Comparison of ENCODE assay signal across 11 cellular contexts in the genomic region with DNA sequence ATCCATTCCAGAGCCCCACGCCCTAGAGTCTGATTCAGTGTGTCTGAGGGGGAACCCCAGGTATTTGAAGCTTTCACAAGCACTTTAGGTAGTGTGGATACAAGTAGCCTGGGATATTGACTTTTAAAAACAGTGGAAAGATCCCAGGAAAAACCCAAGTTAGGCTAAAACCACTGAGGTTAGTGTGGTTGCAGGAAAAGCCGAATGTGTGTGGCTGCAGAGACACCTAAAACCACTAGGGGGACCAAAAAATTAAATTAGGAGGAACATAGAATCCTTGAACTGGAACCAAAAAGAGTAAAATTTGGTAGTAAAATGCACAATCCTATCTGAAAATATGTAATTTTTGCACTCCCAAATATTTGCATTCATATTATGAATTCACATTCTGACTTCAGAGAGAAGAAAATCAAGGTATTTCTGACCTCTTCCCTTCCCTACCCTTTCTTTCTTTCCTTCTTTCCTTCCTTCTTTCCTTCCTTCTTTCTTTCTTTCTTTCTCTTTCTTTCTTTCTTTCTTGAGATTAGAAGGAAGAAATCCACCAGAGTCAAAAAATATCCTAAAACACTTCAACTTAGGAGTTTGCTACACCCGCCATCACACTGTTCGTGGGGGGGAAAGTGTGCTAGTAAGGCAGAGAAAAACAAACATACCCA. TPM values are rescaled to one million over a fixed set of nuclear protein-coding genes. Genes with fewer than 3 reads are reported as not detected.
A peak's percentile ranks its signal among the peaks of the same experiment; 100 is the strongest.
DNase-seq lines count a peak whose midpoint lies in the region; ATAC-seq, FAIRE-seq and TF ChIP-seq lines count a peak whose summit lies in the region.
"Had no signal": no experiment of that assay in that cellular context is flagged by ENCODE, and none has a peak within 500 bp of the region (broad histone marks: within the 10 kb centered on the region; RNA-seq: fewer than 3 reads in every experiment).

No MANE protein-coding gene starts in this region.

- H3K9ac ChIP-seq in kidney (ENCODE audit: low read length in 2 of 2): no peak overlapping the region

- H3K4me3 ChIP-seq in kidney (ENCODE audit: low read length in 2 of 2): no peak overlapping the region

- FAIRE-seq in kidney (lab: Jason Lieb, UNC): no peak
- FAIRE-seq: A204.1 had no signal

- DNase-seq in DMS 273 (lab: John Stamatoyannopoulos, UW; ENCODE audit: unreplicated experiment) (peak; percentile 15), DMS 273 treated with DMSO at 0.1 percent for 48 hours (lab: John Stamatoyannopoulos, UW) (no peak), UCSD-AML1 (lab: John Stamatoyannopoulos, UW; ENCODE audit: unreplicated experiment) (peak; percentile 7), kidney (no peak), GOT3 (lab: John Stamatoyannopoulos, UW) (no peak)
- DNase-seq: activated B cell treated with CpG ODN at 0.5 μM for 24 hours had no signal

- H3K4me1 ChIP-seq in kidney (ENCODE audit: control insufficient read depth in 1 of 2, insufficient read depth in 1 of 2, low read depth in 1 of 2, low read length in 2 of 2): no peaks in the 10 kb centered on the region

- peak; percentile 39 for TF ChIP-seq CTCF in kidney (IDR thresholded peaks at IDR 0.05; ENCODE audit: borderline replicate concordance, extremely low read depth, insufficient read depth)

- no peaks in the 10 kb centered on the region for H3K36me3 ChIP-seq in kidney (ENCODE audit: control insufficient read depth in 1 of 2, insufficient read depth in 2 of 2, low read length in 2 of 2)
- H3K36me3 ChIP-seq: neutrophil had no signal

- H3K9me3 ChIP-seq in kidney (ENCODE audit: control insufficient read depth in 1 of 2, low read length in 2 of 2): no peaks in the 10 kb centered on the region
- H3K9me3 ChIP-seq: neutrophil had no signal

- intact Hi-C loops in kidney (cut with DNase I): no loop called here

- H3K27ac ChIP-seq in kidney (ENCODE audit: low read depth in 2 of 2, low read length in 2 of 2): no peak overlapping the region
- H3K27ac ChIP-seq: neutrophil had no signal

- ATAC-seq in GM19023 (IDR thresholded peaks at IDR 0.05; ENCODE audit: unreplicated experiment) (peak; percentile 52), HG03439 (IDR thresholded peaks at IDR 0.05; ENCODE audit: unreplicated experiment) (peak; percentile 77), HG03521 (IDR thresholded peaks at IDR 0.05; ENCODE audit: unreplicated experiment) (no peak)

RNA-seq across cellular contexts. Expression of a gene that starts 37.8 kb away (rescaled TPM):
- 0.31 TPM for total RNA-seq in kidney
- polyA plus RNA-seq in kidney (ENCODE audit: insufficient read depth, low read depth, low replicate concordance): 0.15 TPM
- total RNA-seq: activated B cell treated with CpG ODN at 0.5 μM for 24 hours had no signal

Comparison
In these comparisons a context has a peak if more than half of its experiments do, and no peak if none do; other contexts are left out.
1. DNase-seq: peak in DMS 273 (single experiment) and UCSD-AML1 (single experiment); none in DMS 273 treated with DMSO at 0.1 percent for 48 hours (single experiment), kidney (single experiment) and GOT3 (single experiment).